ENCODE assay signal across 14 cellular contexts in the genomic region with DNA sequence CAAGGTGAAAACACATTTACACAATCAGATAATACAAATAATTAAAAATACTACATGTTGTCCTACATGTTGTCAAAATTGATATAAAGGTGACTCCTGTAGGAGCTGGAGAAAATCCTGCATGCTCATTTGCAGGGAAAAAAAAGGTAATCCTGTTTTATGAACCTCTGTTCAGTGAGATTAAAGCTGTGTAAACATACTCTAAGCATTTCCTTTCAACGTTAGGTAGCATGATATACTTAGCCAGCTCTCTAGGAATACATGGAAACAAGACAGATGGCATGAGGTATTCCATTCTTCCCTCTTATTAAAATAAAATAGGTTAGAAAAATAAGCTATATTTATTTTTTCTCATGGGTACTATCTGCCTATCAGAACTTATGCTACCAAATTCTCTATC.
"Had no signal": no experiment of that assay in that cellular context is flagged by ENCODE, and none has a peak within 500 bp of the region (broad histone marks: within the 10 kb centered on the region; RNA-seq: fewer than 3 reads in every experiment).

No MANE protein-coding gene starts in this region.

- DNase-seq: activated CD4-positive, alpha-beta T cell treated with anti-CD3 and anti-CD28 coated beads for 48 hours; activated CD8-positive, alpha-beta memory T cell treated with anti-CD3 and anti-CD28 coated beads, Interleukin-2, amount 50 U/mL, for 48 hours; activated CD8-positive, alpha-beta T cell treated with anti-CD3 and anti-CD28 coated beads, Interleukin-2, amount 10 ng/mL, durations not matched to agents 7 days and 5 days; activated naive CD4-positive, alpha-beta T cell treated with anti-CD3 and anti-CD28 coated beads, Interleukin-2, amount 10 ng/mL, durations not matched to agents 7 days and 5 days; foreskin keratinocyte; left colon; midbrain; naive B cell; right lobe of liver; thyroid gland; WERI-Rb-1 had no signal

- H3K36me3 ChIP-seq: right lobe of liver, thyroid gland, vagina, WERI-Rb-1 had no signal

- H3K9me3 ChIP-seq: right lobe of liver, thyroid gland, vagina had no signal

- H3K27me3 ChIP-seq: foreskin keratinocyte, right lobe of liver, thyroid gland, vagina had no signal

- H3K4me3 ChIP-seq: lung, right lobe of liver, thyroid gland, vagina had no signal

- H3K27ac ChIP-seq: foreskin keratinocyte, right lobe of liver, thyroid gland, vagina, WERI-Rb-1 had no signal

- H3K4me1 ChIP-seq: foreskin keratinocyte, right lobe of liver, thyroid gland, vagina had no signal

- ATAC-seq: activated CD8-positive, alpha-beta T cell treated with anti-CD3 and anti-CD28 coated beads, Interleukin-2, amount 10 ng/mL, durations not matched to agents 7 days and 5 days; foreskin keratinocyte; left colon; right lobe of liver; stimulated activated effector memory CD8-positive, alpha-beta T cell treated with anti-CD3 and anti-CD28 coated beads, Interleukin-12 subunit alpha, Interleukin-12 subunit beta, amount 100 ng/mL, for 72 hours had no signal
